26 cellular contexts compared by ENCODE assay signal in genomic region chr4:127852661-127853060, GRCh38. TPM values are rescaled to one million over a fixed set of nuclear protein-coding genes. Genes with fewer than 3 reads are reported as not detected.
A peak's percentile ranks its signal among the peaks of the same experiment; 100 is the strongest.
DNase-seq lines count a peak whose midpoint lies in the region; FAIRE-seq and TF ChIP-seq lines count a peak whose summit lies in the region.
"Had no signal": no experiment of that assay in that cellular context is flagged by ENCODE, and none has a peak within 500 bp of the region (broad histone marks: within the 10 kb centered on the region; RNA-seq: fewer than 3 reads in every experiment).

No MANE protein-coding gene starts in this region.

- no peaks in the 10 kb centered on the region for H3K9me3 ChIP-seq in H9 (ENCODE audit: control insufficient read depth, low read depth, low read length)
- peaks cover 0 to 8% of the 10 kb centered on the region in 2 experiments; a peak in 1 of 4 replicates for H3K9me3 ChIP-seq in H1 (ENCODE audit: insufficient read depth in 2 of 2, low read depth in 1 of 2, low read length in 1 of 2)
- no peaks in the 10 kb centered on the region for H3K9me3 ChIP-seq in iPS DF 6.9 (ENCODE audit: control insufficient read depth, insufficient read depth, low read length)
- H3K9me3 ChIP-seq: BE2C had no signal

- H3K27ac Mint-ChIP-seq in H9 = peak overlapping the region; percentile 3 to 82 (median 49); a peak in 4 of 7 replicates
- H3K27ac Mint-ChIP-seq: CD4-positive, CD25-positive, alpha-beta regulatory T cell; CD8-positive, alpha-beta memory T cell had no signal

- H2BK15ac ChIP-seq in H9 (ENCODE audit: low read depth, low read length) (no peak overlapping the region), H1 (ENCODE audit: low read length) (no peak overlapping the region)

- POLR2A ChIA-PET in H1 (lab: Charles Lee; ENCODE audit: partially characterized antibody) = interaction anchor here (0.6 to 2.3 kb wide), 6 partner anchors 9 to 435 kb away, joined by 3 to 10 read pairs (median 4); partner anchors contain the start of genes HSPA4L, PGRMC2 and PLK4

- H4K91ac ChIP-seq in H9 (ENCODE audit: insufficient read length, low read depth, low read length) (no peak overlapping the region), H1 (replicated peaks; ENCODE audit: insufficient read length, low read length) (no peak overlapping the region)

- H3K4me2 ChIP-seq in H9 (ENCODE audit: insufficient read depth, insufficient read length, low read length) (no peak overlapping the region), H1 (ENCODE audit: insufficient read depth in 1 of 2, low read depth in 2 of 2, low read length in 2 of 2) (no peak overlapping the region)

- no peaks in the 10 kb centered on the region for H3K36me3 ChIP-seq in H1 (ENCODE audit: control insufficient read depth in 2 of 4, insufficient read depth in 4 of 4, low read length in 3 of 4)
- no peaks in the 10 kb centered on the region for H3K36me3 ChIP-seq in iPS DF 6.9 (ENCODE audit: control insufficient read depth, insufficient read depth, low read length)
- H3K36me3 ChIP-seq: BE2C, HAP-1 had no signal

- TF ChIP-seq CTCF in H9 (conservative IDR thresholded peaks at IDR 0.05) (no peak), H1 (IDR thresholded peaks at IDR 0.05; ENCODE audit: control extremely low read depth in 1 of 3, insufficient read depth in 1 of 3, low read depth in 1 of 3, low read length in 3 of 3) (no peak)

- H4K5ac ChIP-seq in H9 (ENCODE audit: insufficient read length, low read depth, low read length) = no peak overlapping the region
- H4K5ac ChIP-seq in H1 (ENCODE audit: insufficient read length, low read depth, low read length) = no peak overlapping the region

- no peak overlapping the region for H2BK12ac ChIP-seq in H9 (ENCODE audit: insufficient read length, low read depth, low read length)
- H2BK12ac ChIP-seq in H1 (ENCODE audit: low read depth, low read length) = no peak overlapping the region

- TF ChIP-seq EP300 in H1 (IDR thresholded peaks at IDR 0.05; ENCODE audit: borderline replicate concordance in 1 of 2, low read depth in 2 of 2, low read length in 2 of 2) = no peak

- peaks cover 27% of the 10 kb centered on the region in 2 experiments for H3K9me3 Mint-ChIP-seq in H9

- no peak overlapping the region for H2BK5ac ChIP-seq in H9 (ENCODE audit: insufficient read length, low read length)
- no peak overlapping the region for H2BK5ac ChIP-seq in H1 (ENCODE audit: low read depth, low read length)

- H3K18ac ChIP-seq in H9 (ENCODE audit: insufficient read length, low read depth, low read length) (no peak overlapping the region), H1 (ENCODE audit: extremely low read depth, low read length) (0 out of 2 replicates have a peak overlapping the region, but pooled peaks have one; percentile 34)

- no peak overlapping the region for H3K9ac ChIP-seq in H9 (ENCODE audit: extremely low read depth, insufficient read length, low read length)
- no peak overlapping the region for H3K9ac ChIP-seq in H1 (replicated peaks in 1 of 4; ENCODE audit: extremely low read depth in 1 of 4, low read depth in 3 of 4, low read length in 3 of 4)
- H3K9ac ChIP-seq: GM23248 had no signal

- H3K27ac ChIP-seq in H9 (ENCODE audit: insufficient read length, low read depth, low read length) (no peak overlapping the region), H1 (ENCODE audit: low read depth, low read length) (peak overlapping the region; percentile 49; the same call in 1 of the 2 replicates), iPS DF 6.9 (ENCODE audit: low read length) (no peak overlapping the region)
- H3K27ac ChIP-seq: GM23248, HL-60 had no signal

- H3K36me3 Mint-ChIP-seq in H9 (ENCODE audit: insufficient read depth in 1 of 3, low read depth in 3 of 3) = peaks cover 24 to 55% (median 24%) of the 10 kb centered on the region in 3 experiments

- H4K8ac ChIP-seq in H9 (replicated peaks; ENCODE audit: insufficient read length, low read depth, low read length) (no peak overlapping the region), H1 (ENCODE audit: extremely low read depth, insufficient read depth, low read length) (no peak overlapping the region)

- H3K23ac ChIP-seq in H9 (ENCODE audit: insufficient read length, low read depth, low read length) = no peak overlapping the region
- no peak overlapping the region for H3K23ac ChIP-seq in H1 (ENCODE audit: insufficient read length)

- H2AK5ac ChIP-seq in H9 (ENCODE audit: insufficient read length, low read length) (no peak overlapping the region), H1 (ENCODE audit: low read depth, low read length) (no peak overlapping the region)

- no peaks in the 10 kb centered on the region for H3K27me3 Mint-ChIP-seq in H9 (ENCODE audit: low read depth)
- H3K27me3 Mint-ChIP-seq: CD4-positive, CD25-positive, alpha-beta regulatory T cell; CD8-positive, alpha-beta memory T cell; IgD-negative memory B cell had no signal

- FAIRE-seq in H1 (lab: Jason Lieb, UNC) = peak; percentile 65
- FAIRE-seq: G401.6, GM12891, GM19239, HepG2, HTR-8/SVneo had no signal

- DNase-seq in H9 = peak; percentile 63
- no peak for DNase-seq in H1 (ENCODE audit: low read depth in 1 of 2, low spot score in 2 of 2)
- DNase-seq in iPS DF 6.9 (ENCODE audit: low read depth, low spot score) = peak; percentile 20
- no peak for DNase-seq in AG08395 (ENCODE audit: low spot score)
- no peak for DNase-seq in inferior parietal cortex (ENCODE audit: extremely low spot score)
- DNase-seq in hippocampal formation (lab: John Stamatoyannopoulos, UW) = no peak
- no peak for DNase-seq in activated CD4-positive, alpha-beta T cell treated with anti-CD3 and anti-CD28 coated beads, Interleukin-2, amount 50 U/mL, for 4 hours
- DNase-seq: BE2C; C1 segment of cervical spinal cord; CD4-positive, CD25-positive, alpha-beta regulatory T cell; CD8-positive, alpha-beta memory T cell; COR-L47; DMS 273 treated with DMSO at 0.1 percent for 48 hours; DMS53; DND-41; EL; GM23248; KBM-7 had no signal

- H4K20me1 ChIP-seq in H9 (ENCODE audit: control insufficient read depth, insufficient read depth, insufficient read length) (no peaks in the 10 kb centered on the region), H1 (replicated peaks in 1 of 2; ENCODE audit: control insufficient read depth in 1 of 2, insufficient read depth in 2 of 2, low read length in 2 of 2) (no peaks in the 10 kb centered on the region)

- H3K79me2 ChIP-seq in H9 (ENCODE audit: insufficient read depth, low read length) (no peaks in the 10 kb centered on the region), H1 (ENCODE audit: control insufficient read depth in 1 of 2, insufficient read depth in 2 of 2, low read length in 2 of 2) (peaks cover 0 to 11% of the 10 kb centered on the region in 2 experiments; a peak in 2 of 4 replicates)

- no CpG with 5 or more reads among the region's 1 CpG for WGBS in H9 (ENCODE audit: extremely low coverage, insufficient read length, low lambda C conversion rate)
- WGBS in H1 (ENCODE audit: extremely low coverage in 1 of 2, insufficient coverage in 1 of 2, insufficient read length in 1 of 2, insufficient replicate concordance in 2 of 2, low coverage in 1 of 2, low lambda C conversion rate in 2 of 2, missing lambda C conversion rate in 1 of 2), 2 experiments = 9% methylated on average over 1 of the region's 1 CpG; no CpG with 5 or more reads in 1 of the 2 experiments
- WGBS in iPS DF 6.9 (ENCODE audit: insufficient coverage, insufficient read length) = no CpG with 5 or more reads among the region's 1 CpG

- H3K23me2 ChIP-seq in H9 (ENCODE audit: insufficient read length, low read depth, low read length, poor library complexity, severe bottlenecking) = no peaks in the 10 kb centered on the region
- H3K23me2 ChIP-seq in H1 (ENCODE audit: low read depth, low read length) = no peaks in the 10 kb centered on the region

- peaks cover 32 to 35% of the 10 kb centered on the region in 2 experiments for H3K4me1 Mint-ChIP-seq in H9

- H3K4me1 ChIP-seq in H9 (ENCODE audit: insufficient read depth, low read length) (peaks cover 5% of the 10 kb centered on the region; the same call in 1 of the 2 replicates), H1 (replicated peaks in 1 of 4; ENCODE audit: control insufficient read depth in 3 of 4, insufficient read depth in 4 of 4, low read length in 3 of 4) (peaks cover 2 to 16% (median 9%) of the 10 kb centered on the region in 4 experiments; a peak in 6 of 7 replicates), iPS DF 6.9 (ENCODE audit: control insufficient read depth, insufficient read depth, low read length) (no peaks in the 10 kb centered on the region; the same call in 1 of the 2 replicates)
- H3K4me1 ChIP-seq: BE2C, HAP-1 had no signal

- H3K14ac ChIP-seq in H9 (ENCODE audit: insufficient read depth, low read length) = no peak overlapping the region
- no peak overlapping the region for H3K14ac ChIP-seq in H1 (ENCODE audit: insufficient read length)

- TF ChIP-seq RAD21 in H1 (IDR thresholded peaks at IDR 0.05 in 1 of 2, conservative IDR thresholded peaks at IDR 0.05 in 1 of 2; ENCODE audit: low read depth in 2 of 2, low read length in 2 of 2) = no peak

- H3K4me3 Mint-ChIP-seq in H9 = no peak overlapping the region
- H3K4me3 Mint-ChIP-seq: CD4-positive, CD25-positive, alpha-beta regulatory T cell; CD8-positive, alpha-beta memory T cell; IgD-negative memory B cell had no signal

- no peak for TF ChIP-seq POLR2A in H1 (IDR thresholded peaks at IDR 0.05; ENCODE audit: control extremely low read depth in 1 of 2, low read depth in 2 of 2, low read length in 2 of 2)

- H3K4ac ChIP-seq in H9 (ENCODE audit: low read depth, low read length) (no peak overlapping the region), H1 (replicated peaks; ENCODE audit: insufficient read length, low read depth, low read length) (no peak overlapping the region)

- H2BK120ac ChIP-seq in H9 (ENCODE audit: low read depth, low read length, poor library complexity, severe bottlenecking) = no peak overlapping the region
- H2BK120ac ChIP-seq in H1 (replicated peaks; ENCODE audit: low read depth, low read length) = no peak overlapping the region

- H3K79me1 ChIP-seq in H9 (ENCODE audit: insufficient read depth, low read depth, low read length, poor library complexity, severe bottlenecking) (peaks cover 4% of the 10 kb centered on the region), H1 (ENCODE audit: low read depth, low read length) (no peaks in the 10 kb centered on the region)

- H2AFZ ChIP-seq in H9 (ENCODE audit: low read length) (no peak overlapping the region), H1 (ENCODE audit: low read length) (no peak overlapping the region)
- H2AFZ ChIP-seq: GM23248 had no signal

- H2BK20ac ChIP-seq in H9 (ENCODE audit: low read depth, low read length, poor library complexity, severe bottlenecking) (no peak overlapping the region), H1 (ENCODE audit: low read length) (no peak overlapping the region)

- CTCF ChIA-PET in H1 (lab: Charles Lee; ENCODE audit: partially characterized antibody) = interaction anchor here (0.6 to 1.2 kb wide), 3 partner anchors 13 to 86 kb away, joined by 3 to 5 read pairs (median 3); partner anchors contain the start of gene PLK4

- H3K4me3 ChIP-seq in H1 (ENCODE audit: extremely low read depth in 1 of 4, insufficient read depth in 2 of 4, low read depth in 3 of 4, low read length in 4 of 4) (no peak overlapping the region), iPS DF 6.9 (ENCODE audit: low read length) (no peak overlapping the region)
- H3K4me3 ChIP-seq: GM23248, HAP-1 had no signal

- H3T11ph ChIP-seq in H9 (ENCODE audit: low read length) = no peak overlapping the region

- H3K56ac ChIP-seq in H9 (ENCODE audit: insufficient read length, low read depth, low read length) (no peak overlapping the region), H1 (replicated peaks; ENCODE audit: insufficient read length, low read depth, low read length) (no peak overlapping the region)

- H3K27me3 ChIP-seq in H9 (ENCODE audit: insufficient read depth, low read length) (no peaks in the 10 kb centered on the region), H1 (replicated peaks in 1 of 4; ENCODE audit: control insufficient read depth in 3 of 4, extremely low read depth in 1 of 4, insufficient read depth in 3 of 4, low read length in 3 of 4) (no peaks in the 10 kb centered on the region), iPS DF 6.9 (ENCODE audit: control insufficient read depth, insufficient read depth, low read length) (no peaks in the 10 kb centered on the region)
- H3K27me3 ChIP-seq: BE2C had no signal

RNA-seq across cellular contexts. Expression of gene PLK4, which starts 28.0 kb away (rescaled TPM):
- 36.4 and 40.2 TPM in 2 replicates for total RNA-seq in H9 (2021)
- total RNA-seq in H1 (2021; fragmentation: NEBNext Ultra II Directional; extraction: Animal tissue kit (Norgen Biotek cat#: 25700)) = 35.2 and 38.7 TPM in 2 replicates
- 12.5 and 23.3 TPM in 2 replicates for polyA plus RNA-seq in H1 (2011; rRNA removed)
- polyA plus RNA-seq in H1 (2011; cell fraction: cytosol; rRNA removed) = 23.4 TPM
- polyA plus RNA-seq in H1 (2011; cell fraction: nucleus; rRNA removed) = 23.4 TPM
- 22.0 to 39.8 TPM (median 30.2 TPM) in 4 replicates for polyA plus RNA-seq in H1 (2012, experiment 1 of 2)
- polyA plus RNA-seq in H1 (2012, experiment 2 of 2) = 1.9 TPM
- polyA plus RNA-seq in H1 (2013, experiment 1 of 2) = 26.2 TPM
- 23.8 TPM for polyA plus RNA-seq in H1 (2013, experiment 2 of 2)
- 26.1 and 34.4 TPM in 2 replicates for polyA minus RNA-seq in H1 (2011; rRNA and poly(A)+ RNA removed)
- 16.1 TPM for polyA minus RNA-seq in H1 (2011; cell fraction: cytosol; rRNA and poly(A)+ RNA removed)
- polyA minus RNA-seq in H1 (2011; cell fraction: nucleus; rRNA and poly(A)+ RNA removed) = 39.3 TPM

Comparison
In these comparisons a context has a peak if more than half of its experiments do, and no peak if none do; other contexts are left out.
1. DNase-seq: peak in H9 (single experiment) and iPS DF 6.9 (single experiment); none in H1 (0 of 2), AG08395 (single experiment), inferior parietal cortex (single experiment), hippocampal formation (0 of 2) and activated CD4-positive, alpha-beta T cell treated with anti-CD3 and anti-CD28 coated beads, Interleukin-2, amount 50 U/mL, for 4 hours (0 of 2).